ENCODE assay signal across 21 cellular contexts in genomic region chrX:109186939-109187338, GRCh38.
A peak's percentile ranks its signal among the peaks of the same experiment; 100 is the strongest.
DNase-seq lines count a peak whose midpoint lies in the region; ATAC-seq, FAIRE-seq and TF ChIP-seq lines count a peak whose summit lies in the region.
"Had no signal": no experiment of that assay in that cellular context is flagged by ENCODE, and none has a peak within 500 bp of the region (broad histone marks: within the 10 kb centered on the region; RNA-seq: fewer than 3 reads in every experiment).

No MANE protein-coding gene starts in this region.

- TF ChIP-seq CTCF in OCI-LY3 (IDR thresholded peaks at IDR 0.05; ENCODE audit: low read depth, low read length): no peak

- H3K4me3 ChIP-seq in OCI-LY3 (ENCODE audit: low read length): no peak overlapping the region
- H3K4me3 ChIP-seq: A549; BLaER1 treated with 17β-estradiol and CSF1 and Interleukin-3, amounts not matched to agents 10 nM and 100 nM; GM23248 had no signal

- H3K4me2 ChIP-seq in OCI-LY3 (ENCODE audit: low read length): peak overlapping the region; percentile 62
- H3K4me2 ChIP-seq: A549; BLaER1 treated with 17β-estradiol and CSF1 and Interleukin-3, amounts not matched to agents 10 nM and 100 nM had no signal

- H3K27me3 ChIP-seq in OCI-LY3 (ENCODE audit: low read depth, low read length): no peaks in the 10 kb centered on the region
- H3K27me3 ChIP-seq: BE2C had no signal

- H3K79me2 ChIP-seq in OCI-LY3 (ENCODE audit: low read length): no peaks in the 10 kb centered on the region

- DNase-seq in GM12892 (ENCODE audit: insufficient read length): no peak
- no peak for DNase-seq in GM19239 (ENCODE audit: insufficient read length, low spot score)
- DNase-seq in GDM1 (lab: John Stamatoyannopoulos, UW): no peak
- DNase-seq: 8988T; ACHN; AML-193; BE2C; CD4-positive, alpha-beta T cell; CD8-positive, alpha-beta memory T cell; DMS 273 treated with DMSO at 0.1 percent for 48 hours; EL; GF-D8; GM23248; H9 had no signal

- no peaks in the 10 kb centered on the region for H3K36me3 ChIP-seq in OCI-LY3 (replicated peaks; ENCODE audit: low read depth, low read length)
- H3K36me3 ChIP-seq: BE2C; BLaER1 treated with 17β-estradiol and CSF1 and Interleukin-3, amounts not matched to agents 10 nM and 100 nM had no signal

- H2AFZ ChIP-seq in OCI-LY3 (ENCODE audit: low read depth, low read length): no peak overlapping the region
- H2AFZ ChIP-seq: GM23248 had no signal

- H4K20me1 ChIP-seq in OCI-LY3 (ENCODE audit: insufficient read depth, low read length): no peaks in the 10 kb centered on the region
- H4K20me1 ChIP-seq: BLaER1 treated with 17β-estradiol and CSF1 and Interleukin-3, amounts not matched to agents 10 nM and 100 nM had no signal

- TF ChIP-seq POLR2A in GM12892 (IDR thresholded peaks at IDR 0.05; ENCODE audit: low read depth, low read length): no peak

- H3K27ac ChIP-seq in OCI-LY3 (ENCODE audit: low read length): no peak overlapping the region
- H3K27ac ChIP-seq: A549; BLaER1 treated with 17β-estradiol and CSF1 and Interleukin-3, amounts not matched to agents 10 nM and 100 nM; GM23248 had no signal

- no peak overlapping the region for H3K9ac ChIP-seq in OCI-LY3 (ENCODE audit: low read length)
- H3K9ac ChIP-seq: BLaER1 treated with 17β-estradiol and CSF1 and Interleukin-3, amounts not matched to agents 10 nM and 100 nM; GM23248 had no signal

- no peak for ATAC-seq in HG02759 (IDR thresholded peaks at IDR 0.05; ENCODE audit: unreplicated experiment)
- no peak for ATAC-seq in GM18517 (IDR thresholded peaks at IDR 0.05; ENCODE audit: unreplicated experiment)
- ATAC-seq: A549, HCT116 had no signal

- FAIRE-seq in GM12892 (lab: Jason Lieb, UNC) (peak; percentile 38), GM19239 (lab: Jason Lieb, UNC) (peak; percentile 51)
- FAIRE-seq: A549, D721Med had no signal

- H3K4me1 ChIP-seq in OCI-LY3 (ENCODE audit: low read length): peaks cover 45% of the 10 kb centered on the region
- H3K4me1 ChIP-seq: A549; BE2C; BLaER1 treated with 17β-estradiol and CSF1 and Interleukin-3, amounts not matched to agents 10 nM and 100 nM had no signal

- no peaks in the 10 kb centered on the region for H3K9me3 ChIP-seq in OCI-LY3 (ENCODE audit: insufficient read depth, low read length)
- H3K9me3 ChIP-seq: A549; BE2C; BLaER1 treated with 17β-estradiol and CSF1 and Interleukin-3, amounts not matched to agents 10 nM and 100 nM had no signal
